9 cellular contexts compared by ENCODE assay signal in the genomic region with DNA sequence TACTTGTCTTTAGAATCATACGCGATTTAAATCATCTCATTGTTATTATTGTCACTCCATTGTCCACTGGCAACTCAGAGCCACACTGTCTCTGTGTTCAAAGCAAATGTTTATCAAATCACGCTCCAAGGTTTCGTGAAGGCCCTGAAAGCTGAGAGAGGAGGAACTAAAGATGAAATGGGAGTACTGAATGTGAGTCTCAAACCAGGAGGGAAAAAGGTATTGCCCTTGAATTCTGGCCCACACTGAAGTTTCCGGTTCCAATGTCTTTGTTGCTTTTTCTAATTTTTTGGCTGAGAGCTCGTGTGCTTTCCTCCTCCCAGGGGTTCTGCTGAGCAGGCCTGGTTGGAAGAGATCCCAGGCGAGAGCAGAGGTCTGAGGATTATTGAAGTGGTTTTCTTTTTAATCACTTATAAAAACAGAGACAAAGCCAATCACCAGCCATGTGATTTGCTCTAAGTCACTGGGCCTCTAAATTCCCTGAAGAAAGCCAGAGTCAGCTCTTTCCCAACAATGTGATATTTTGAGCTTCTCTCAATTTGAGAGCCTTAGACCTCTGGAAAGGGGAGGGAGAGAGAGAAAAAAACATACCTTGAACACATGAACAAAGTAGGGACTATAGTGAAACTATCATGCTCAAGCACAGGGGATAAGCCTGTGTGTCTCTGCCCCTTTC.
DNase-seq lines count a peak whose midpoint lies in the region; ATAC-seq, FAIRE-seq and TF ChIP-seq lines count a peak whose summit lies in the region.
"Had no signal": no experiment of that assay in that cellular context is flagged by ENCODE, and none has a peak within 500 bp of the region (broad histone marks: within the 10 kb centered on the region; RNA-seq: fewer than 3 reads in every experiment).

No MANE protein-coding gene starts in this region.

- TF ChIP-seq POLR2A in gastroesophageal sphincter (IDR thresholded peaks at IDR 0.05): no peak
- no peak for TF ChIP-seq POLR2A in GM12891 (IDR thresholded peaks at IDR 0.05; ENCODE audit: low read depth, low read length)

- H3K4me3 ChIP-seq in SJCRH30 (no peak overlapping the region), gastroesophageal sphincter (no peak overlapping the region)

- H3K27ac ChIP-seq in SJCRH30 (peak overlapping the region; percentile 15; the same call in 1 of the 2 replicates), gastroesophageal sphincter (peak overlapping the region; percentile 54 to 70 (median 63))

- no peak overlapping the region for H3K27ac Mint-ChIP-seq in stimulated activated effector memory CD8-positive, alpha-beta T cell treated with anti-CD3 and anti-CD28 coated beads, Interleukin-12 subunit alpha, Interleukin-12 subunit beta, amount 100 ng/mL, for 72 hours

- ATAC-seq in gastroesophageal sphincter: peak; percentile 83
- no peak for ATAC-seq in stimulated activated effector memory CD8-positive, alpha-beta T cell treated with anti-CD3 and anti-CD28 coated beads, Interleukin-12 subunit alpha, Interleukin-12 subunit beta, amount 100 ng/mL, for 72 hours
- ATAC-seq in HG03342 (IDR thresholded peaks at IDR 0.05; ENCODE audit: unreplicated experiment): no peak

- no peak overlapping the region for H3K4me3 Mint-ChIP-seq in stimulated activated effector memory CD8-positive, alpha-beta T cell treated with anti-CD3 and anti-CD28 coated beads, Interleukin-12 subunit alpha, Interleukin-12 subunit beta, amount 100 ng/mL, for 72 hours

- H3K27me3 ChIP-seq in SJCRH30 (no peaks in the 10 kb centered on the region), gastroesophageal sphincter (no peaks in the 10 kb centered on the region)

- no peak for FAIRE-seq in GM12891 (lab: Jason Lieb, UNC)

- H3K36me3 Mint-ChIP-seq in stimulated activated effector memory CD8-positive, alpha-beta T cell treated with anti-CD3 and anti-CD28 coated beads, Interleukin-12 subunit alpha, Interleukin-12 subunit beta, amount 100 ng/mL, for 72 hours: no peaks in the 10 kb centered on the region

- H3K36me3 ChIP-seq in SJCRH30 (no peaks in the 10 kb centered on the region), gastroesophageal sphincter (no peaks in the 10 kb centered on the region)

- DNase-seq in D341Med (ENCODE audit: low spot score): peak; percentile 39
- peak; percentile 24 to 58 for DNase-seq in SJCRH30
- DNase-seq in pons (ENCODE audit: low spot score): peak; percentile 78
- no peak for DNase-seq in GM12891 (ENCODE audit: insufficient read length, low spot score)
- DNase-seq in stimulated activated CD4-positive, alpha-beta T cell treated with anti-CD3 and anti-CD28 coated beads, Interleukin-4, amount 100 ng/mL, for 1 hour: no peak
- no peak for DNase-seq in stimulated activated effector memory CD8-positive, alpha-beta T cell treated with anti-CD3 and anti-CD28 coated beads, Interleukin-12 subunit alpha, Interleukin-12 subunit beta, amount 100 ng/mL, for 72 hours (ENCODE audit: low spot score in 2 of 2)
- DNase-seq: stimulated activated CD4-positive, alpha-beta T cell treated with anti-CD3 and anti-CD28 coated beads, Interleukin-2, amount 100 ng/mL, for 24 hours had no signal

- WGBS in gastroesophageal sphincter (ENCODE audit: low coverage in 1 of 2), 2 donors: 15 to 23% methylated on average over 7 of the region's 7 CpGs

- TF ChIP-seq CTCF in gastroesophageal sphincter (IDR thresholded peaks at IDR 0.05): no peak

- TF ChIP-seq EP300 in gastroesophageal sphincter (IDR thresholded peaks at IDR 0.05): no peak

- H3K4me1 Mint-ChIP-seq in stimulated activated effector memory CD8-positive, alpha-beta T cell treated with anti-CD3 and anti-CD28 coated beads, Interleukin-12 subunit alpha, Interleukin-12 subunit beta, amount 100 ng/mL, for 72 hours: no peaks in the 10 kb centered on the region

- H3K9me3 Mint-ChIP-seq in stimulated activated effector memory CD8-positive, alpha-beta T cell treated with anti-CD3 and anti-CD28 coated beads, Interleukin-12 subunit alpha, Interleukin-12 subunit beta, amount 100 ng/mL, for 72 hours: peaks cover 3% of the 10 kb centered on the region

- peaks cover 21% of the 10 kb centered on the region for H3K4me1 ChIP-seq in SJCRH30
- peaks cover 10 to 33% (median 10%) of the 10 kb centered on the region in 3 donors for H3K4me1 ChIP-seq in gastroesophageal sphincter

- H3K9me3 ChIP-seq in SJCRH30 (replicated peaks): no peaks in the 10 kb centered on the region
- no peaks in the 10 kb centered on the region for H3K9me3 ChIP-seq in gastroesophageal sphincter

TF ChIP-seq in GM12891, 5 proteins besides CTCF, POLR2A, EP300 and RAD21:
- TF ChIP-seq POLR2AphosphoS5 (IDR thresholded peaks at IDR 0.05; ENCODE audit: low read depth, low read length) (no peak), PAX5 (IDR thresholded peaks at IDR 0.05; ENCODE audit: insufficient read depth, low read length, severe bottlenecking) (no peak), TAF1 (IDR thresholded peaks at IDR 0.05; ENCODE audit: low read depth, low read length) (no peak), SPI1 (IDR thresholded peaks at IDR 0.05; ENCODE audit: low read depth, low read length) (no peak), POU2F2 (IDR thresholded peaks at IDR 0.05; ENCODE audit: low read depth, low read length) (no peak)

Comparison
In these comparisons a context has a peak if more than half of its experiments do, and no peak if none do; other contexts are left out.
1. DNase-seq: peak in D341Med (single experiment), SJCRH30 (2 of 2) and pons (single experiment); none in GM12891 (single experiment), stimulated activated CD4-positive, alpha-beta T cell treated with anti-CD3 and anti-CD28 coated beads, Interleukin-4, amount 100 ng/mL, for 1 hour (single experiment) and stimulated activated effector memory CD8-positive, alpha-beta T cell treated with anti-CD3 and anti-CD28 coated beads, Interleukin-12 subunit alpha, Interleukin-12 subunit beta, amount 100 ng/mL, for 72 hours (0 of 2).